Comparison of ENCODE assay signal across 1 cellular context in the genomic region with DNA sequence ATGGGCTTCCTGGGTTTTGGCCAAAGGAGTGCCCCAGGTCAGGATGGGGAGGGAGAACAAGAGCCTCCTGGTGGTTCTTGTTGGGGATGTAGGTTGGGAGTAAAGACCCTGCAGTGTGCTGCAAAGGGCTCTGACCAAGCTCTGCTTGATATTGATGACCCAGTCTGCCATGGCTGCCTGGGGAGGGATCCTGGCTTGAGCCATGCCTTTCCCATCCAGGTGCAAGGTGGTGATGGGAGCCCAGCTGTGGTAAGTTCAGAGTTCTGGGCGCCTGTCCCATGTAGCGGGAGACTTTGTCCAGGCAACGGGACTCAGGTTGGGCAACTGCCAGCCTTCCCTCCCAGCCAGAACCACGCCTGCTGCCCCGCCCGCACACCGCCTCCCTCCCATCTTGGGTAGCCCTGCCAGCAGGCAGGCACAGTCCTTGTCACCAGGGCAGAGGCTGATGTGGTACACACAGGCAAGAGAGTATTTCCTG.
TF ChIP-seq lines count a peak whose summit lies in the region.

No MANE protein-coding gene starts in this region.

TF ChIP-seq in endothelial cell of umbilical vein, 7 proteins besides CTCF, POLR2A, EP300 and RAD21 (continued from another document):
- no peak for TF ChIP-seq JUN (IDR thresholded peaks at IDR 0.05; ENCODE audit: borderline replicate concordance, insufficient read depth, insufficient read length, low read depth)
- TF ChIP-seq MYC (IDR thresholded peaks at IDR 0.05; ENCODE audit: low read depth, low read length): no peak
- no peak for TF ChIP-seq FOS (IDR thresholded peaks at IDR 0.05; ENCODE audit: borderline replicate concordance, insufficient read depth, low read length)
- no peak for TF ChIP-seq EZH2 (IDR thresholded peaks at IDR 0.05; ENCODE audit: borderline replicate concordance, low read depth, low read length, severe bottlenecking)
- TF ChIP-seq, protein P1, sequence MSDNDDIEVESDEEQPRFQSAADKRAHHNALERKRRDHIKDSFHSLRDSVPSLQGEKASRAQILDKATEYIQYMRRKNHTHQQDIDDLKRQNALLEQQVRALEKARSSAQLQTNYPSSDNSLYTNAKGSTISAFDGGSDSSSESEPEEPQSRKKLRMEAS (IDR thresholded peaks at IDR 0.05; ENCODE audit: insufficient read depth, insufficient read length): no peak
- TF ChIP-seq POLR2AphosphoS5 (IDR thresholded peaks at IDR 0.05; ENCODE audit: insufficient read depth, low read depth, low read length): no peak
